In the genomic region with DNA sequence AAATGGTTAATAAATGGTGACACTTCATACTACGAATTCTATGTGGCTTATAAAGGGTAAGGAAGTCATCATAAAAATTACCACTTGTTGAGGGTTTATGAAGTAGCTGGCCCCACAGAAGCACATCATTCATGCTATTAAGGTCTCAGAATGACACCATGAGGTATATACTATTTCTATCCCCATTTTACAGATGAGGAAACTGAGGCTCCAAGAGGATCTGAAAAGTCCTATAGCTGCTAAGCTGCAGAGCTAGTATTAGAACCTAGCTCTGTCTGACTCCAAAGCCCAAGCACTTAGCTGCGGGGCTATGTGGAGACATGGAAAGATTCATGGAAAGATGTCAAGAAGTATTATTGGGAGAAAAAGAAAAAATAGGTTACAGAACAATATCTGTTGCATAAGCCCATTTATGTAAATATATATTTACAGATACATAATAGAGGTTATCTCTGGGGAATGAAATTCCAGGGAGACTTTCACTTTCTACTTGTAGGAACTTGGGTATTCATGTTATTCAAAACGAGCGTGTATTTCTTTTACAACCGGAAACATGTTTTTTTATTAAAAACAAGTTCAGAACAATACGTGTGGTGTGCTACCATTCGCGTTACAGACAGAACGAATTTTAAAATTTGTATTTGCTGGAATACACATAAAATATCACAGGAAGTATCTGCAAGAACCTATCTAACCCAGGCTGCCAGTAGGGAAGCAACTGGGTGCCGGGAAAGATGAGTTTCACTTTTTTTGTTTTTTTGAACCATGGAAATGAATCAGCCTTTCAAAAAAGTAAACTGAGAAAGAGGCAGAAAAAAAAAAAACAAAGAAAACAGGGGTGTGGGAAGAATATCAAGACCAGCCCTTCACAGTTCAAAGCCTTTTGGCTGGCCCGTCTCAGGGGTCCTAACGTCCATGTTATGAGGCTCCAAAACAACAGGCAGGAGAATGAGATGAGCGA, we compare ENCODE assay signal across 11 cellular contexts. TPM values are rescaled to one million over a fixed set of nuclear protein-coding genes. Genes with fewer than 3 reads are reported as not detected.
DNase-seq lines count a peak whose midpoint lies in the region; ATAC-seq, FAIRE-seq and TF ChIP-seq lines count a peak whose summit lies in the region.
"Had no signal": no experiment of that assay in that cellular context is flagged by ENCODE, and none has a peak within 500 bp of the region (broad histone marks: within the 10 kb centered on the region; RNA-seq: fewer than 3 reads in every experiment).

No MANE protein-coding gene starts in this region.

- H3K36me3 Mint-ChIP-seq in activated naive CD8-positive, alpha-beta T cell treated with anti-CD3 and anti-CD28 coated beads, Interleukin-2, amount 50 U/mL, for 24 hours (ENCODE audit: low read depth): no peaks in the 10 kb centered on the region

- no peak overlapping the region for H4K8ac ChIP-seq in mesendoderm (ENCODE audit: low read depth, low read length)

- no peak overlapping the region for H3K27ac Mint-ChIP-seq in activated naive CD8-positive, alpha-beta T cell treated with anti-CD3 and anti-CD28 coated beads, Interleukin-2, amount 50 U/mL, for 24 hours

- no peak overlapping the region for H4K5ac ChIP-seq in mesendoderm (ENCODE audit: low read length)

- H3K9me1 ChIP-seq in keratinocyte (ENCODE audit: control insufficient read depth, extremely low read depth, insufficient read depth, low read length): no peaks in the 10 kb centered on the region

- H3K27ac ChIP-seq in keratinocyte (ENCODE audit: control insufficient read depth, insufficient read depth, low read length) (no peak overlapping the region), substantia nigra (ENCODE audit: low read depth, low read length, poor library complexity, severe bottlenecking) (peak overlapping the region; percentile 51), mesendoderm (ENCODE audit: low read depth, low read length) (no peak overlapping the region)

- H2AK5ac ChIP-seq in mesendoderm (ENCODE audit: low read length): no peak overlapping the region

- H3K4ac ChIP-seq in mesendoderm (ENCODE audit: low read depth, low read length): no peak overlapping the region

- no peaks in the 10 kb centered on the region for H3K79me1 ChIP-seq in mesendoderm (ENCODE audit: low read length)

- H3K36me3 ChIP-seq in keratinocyte (ENCODE audit: control insufficient read depth in 2 of 2, extremely low read depth in 1 of 2, insufficient read depth in 2 of 2, low read length in 2 of 2) (no peaks in the 10 kb centered on the region), mesendoderm (ENCODE audit: control insufficient read depth, insufficient read depth, low read length) (no peaks in the 10 kb centered on the region)
- H3K36me3 ChIP-seq: transverse colon had no signal

- no peaks in the 10 kb centered on the region for H3K79me2 ChIP-seq in keratinocyte (ENCODE audit: control insufficient read depth, insufficient read depth, low read length)
- H3K79me2 ChIP-seq in mesendoderm (ENCODE audit: control insufficient read depth, insufficient read depth, low read length): no peaks in the 10 kb centered on the region

- TF ChIP-seq CTCF in keratinocyte (optimal IDR thresholded peaks at IDR 0.05 in 1 of 3, IDR thresholded peaks at IDR 0.05 in 1 of 3, conservative IDR thresholded peaks at IDR 0.05 in 1 of 3; ENCODE audit: extremely low read depth in 1 of 3, insufficient read depth in 2 of 3, low read length in 3 of 3): no peak

- peak overlapping the region; percentile 24 for H3K4me3 Mint-ChIP-seq in activated naive CD8-positive, alpha-beta T cell treated with anti-CD3 and anti-CD28 coated beads, Interleukin-2, amount 50 U/mL, for 24 hours

- H3K27me3 Mint-ChIP-seq in activated naive CD8-positive, alpha-beta T cell treated with anti-CD3 and anti-CD28 coated beads, Interleukin-2, amount 50 U/mL, for 24 hours: no peaks in the 10 kb centered on the region

- FAIRE-seq in keratinocyte (lab: Jason Lieb, UNC): no peak

- H3K9ac ChIP-seq in keratinocyte (ENCODE audit: control insufficient read depth, extremely low read depth, insufficient read depth, low read length): no peak overlapping the region
- H3K9ac ChIP-seq in mesendoderm (ENCODE audit: low read length): no peak overlapping the region

- no peak overlapping the region for H2BK5ac ChIP-seq in mesendoderm (ENCODE audit: low read length)

- H3K9me3 Mint-ChIP-seq in activated naive CD8-positive, alpha-beta T cell treated with anti-CD3 and anti-CD28 coated beads, Interleukin-2, amount 50 U/mL, for 24 hours: no peaks in the 10 kb centered on the region

- no peak overlapping the region for H2BK15ac ChIP-seq in mesendoderm (replicated peaks; ENCODE audit: low read depth)

- H2BK120ac ChIP-seq in mesendoderm (ENCODE audit: low read depth, low read length): no peak overlapping the region

- H2AFZ ChIP-seq in keratinocyte (ENCODE audit: control insufficient read depth, low read length): peak overlapping the region; percentile 59

- dilution Hi-C loops in keratinocyte (cut with MboI; ENCODE audit: extremely low pct_ligation_motif_present, low sequenced_read_pairs): no loop called here

- H3K9me3 ChIP-seq in keratinocyte (ENCODE audit: control insufficient read depth, low read depth, low read length): no peaks in the 10 kb centered on the region
- H3K9me3 ChIP-seq: transverse colon had no signal

- H3K18ac ChIP-seq in mesendoderm (ENCODE audit: low read length): no peak overlapping the region

- H3K56ac ChIP-seq in mesendoderm (ENCODE audit: low read length): no peak overlapping the region

- H3K4me1 ChIP-seq in keratinocyte (ENCODE audit: control insufficient read depth, extremely low read depth, insufficient read depth, low read length) (peaks cover 18% of the 10 kb centered on the region), mesendoderm (ENCODE audit: control insufficient read depth, low read depth, low read length) (peaks cover 2% of the 10 kb centered on the region)
- H3K4me1 ChIP-seq: transverse colon had no signal

- peak overlapping the region in 2 of 3 experiments; percentile 49 to 52 for H3K4me3 ChIP-seq in keratinocyte (ENCODE audit: control insufficient read depth in 2 of 3, extremely low read depth in 1 of 3, insufficient read depth in 2 of 3, low read depth in 1 of 3, low read length in 3 of 3)
- no peak overlapping the region for H3K4me3 ChIP-seq in mesendoderm (ENCODE audit: low read length)

- no peak overlapping the region for H3K23ac ChIP-seq in mesendoderm (ENCODE audit: low read length)

- peaks cover 12% of the 10 kb centered on the region for H3K4me1 Mint-ChIP-seq in activated naive CD8-positive, alpha-beta T cell treated with anti-CD3 and anti-CD28 coated beads, Interleukin-2, amount 50 U/mL, for 24 hours

- peak; percentile 22 for DNase-seq in activated CD8-positive, alpha-beta memory T cell treated with anti-CD3 and anti-CD28 coated beads, Interleukin-2, amount 50 U/mL, for 48 hours
- DNase-seq in activated CD8-positive, alpha-beta memory T cell treated with anti-CD3 and anti-CD28 coated beads, Interleukin-2, amount 50 U/mL, for 4 hours: no peak
- no peak for DNase-seq in activated naive CD8-positive, alpha-beta T cell treated with anti-CD3 and anti-CD28 coated beads, Interleukin-2, amount 50 U/mL, for 24 hours
- DNase-seq in keratinocyte (ENCODE audit: low read depth, low spot score) (no peak), substantia nigra (lab: John Stamatoyannopoulos, UW) (peak in 1 of 49 donors; percentile 28), amniotic stem cell (lab: John Stamatoyannopoulos, UW) (no peak), NCI-H526 treated with DMSO at 0.1 percent for 48 hours (lab: John Stamatoyannopoulos, UW) (no peak), mesendoderm (no peak)
- DNase-seq: activated CD4-positive, CD25-positive, alpha-beta regulatory T cell; activated naive CD4-positive, alpha-beta T cell treated with anti-CD3 and anti-CD28 coated beads, Interleukin-2, amount 50 U/mL, for 16 hours; transverse colon had no signal

- H3K27me3 ChIP-seq in keratinocyte (ENCODE audit: control insufficient read depth, extremely low read depth, insufficient read depth, low read length) (no peaks in the 10 kb centered on the region), mesendoderm (ENCODE audit: insufficient read depth, low read length, poor library complexity) (no peaks in the 10 kb centered on the region)

- no peak for ATAC-seq in activated naive CD8-positive, alpha-beta T cell treated with anti-CD3 and anti-CD28 coated beads, Interleukin-2, amount 50 U/mL, for 24 hours

- no CpG with 5 or more reads among the region's 13 CpGs for WGBS in mesendoderm (ENCODE audit: extremely low coverage, insufficient coverage, low lambda C conversion rate)

- H3K4me2 ChIP-seq in keratinocyte (ENCODE audit: control insufficient read depth, extremely low read depth, insufficient read depth, low read depth, low read length): peak overlapping the region; percentile 56
- H3K4me2 ChIP-seq in mesendoderm (ENCODE audit: low read length): no peak overlapping the region

- no peaks in the 10 kb centered on the region for H4K20me1 ChIP-seq in keratinocyte (ENCODE audit: control insufficient read depth, extremely low read depth, insufficient read depth, low read length)

RNA-seq across cellular contexts. Expression of gene SPOCD1, which starts 13.4 kb away (rescaled TPM):
- 3.3 to 12.0 TPM (median 4.7 TPM) in 3 replicates for polyA plus RNA-seq in keratinocyte
- 0.15 TPM for polyA plus RNA-seq in keratinocyte (2011; ENCODE audit: low read depth)
- 3.0 and 4.7 TPM in 2 replicates for polyA plus RNA-seq in keratinocyte (2011; cell fraction: cytosol; rRNA removed)
- polyA plus RNA-seq in keratinocyte (2011; cell fraction: nucleus; rRNA removed): 14.8 and 23.8 TPM in 2 replicates
- 3.0 TPM in 1 of 2 replicates, not detected in the other for polyA plus RNA-seq in keratinocyte (2012; ENCODE audit: low replicate concordance)
- 2.8 to 8.5 TPM (median 4.5 TPM) in 3 replicates for polyA minus RNA-seq in keratinocyte
- 7.5 TPM for polyA minus RNA-seq in keratinocyte (2011; cell fraction: cytosol; rRNA and poly(A)+ RNA removed)
- 3.3 and 6.2 TPM in 2 replicates for polyA minus RNA-seq in keratinocyte (2011; cell fraction: nucleus; rRNA and poly(A)+ RNA removed)
- polyA plus RNA-seq in mesendoderm (2013, experiment 1 of 2): 0.37 TPM
- 0.35 TPM for polyA plus RNA-seq in mesendoderm (2013, experiment 2 of 2)

RNA-seq across cellular contexts. Expression of gene ADGRB2, which starts 38.3 kb away (rescaled TPM):
- polyA plus RNA-seq in keratinocyte: 0.68 to 1.6 TPM (median 0.96 TPM) in 3 replicates
- polyA plus RNA-seq in keratinocyte (2011; ENCODE audit: low read depth): 1.3 TPM
- 0.29 and 0.51 TPM in 2 replicates for polyA plus RNA-seq in keratinocyte (2011; cell fraction: cytosol; rRNA removed)
- 2.4 and 5.0 TPM in 2 replicates for polyA plus RNA-seq in keratinocyte (2011; cell fraction: nucleus; rRNA removed)
- 1.0 and 1.7 TPM in 2 replicates for polyA plus RNA-seq in keratinocyte (2012; ENCODE audit: low replicate concordance)
- polyA minus RNA-seq in keratinocyte: 0.86 to 2.8 TPM (median 1.7 TPM) in 3 replicates
- 2.3 TPM for polyA minus RNA-seq in keratinocyte (2011; cell fraction: cytosol; rRNA and poly(A)+ RNA removed)
- polyA minus RNA-seq in keratinocyte (2011; cell fraction: nucleus; rRNA and poly(A)+ RNA removed): 2.3 and 2.8 TPM in 2 replicates
- polyA plus RNA-seq in mesendoderm (2013, experiment 1 of 2): 4.9 TPM
- 5.2 TPM for polyA plus RNA-seq in mesendoderm (2013, experiment 2 of 2)
